21 cellular contexts compared by ENCODE assay signal in the genomic region with DNA sequence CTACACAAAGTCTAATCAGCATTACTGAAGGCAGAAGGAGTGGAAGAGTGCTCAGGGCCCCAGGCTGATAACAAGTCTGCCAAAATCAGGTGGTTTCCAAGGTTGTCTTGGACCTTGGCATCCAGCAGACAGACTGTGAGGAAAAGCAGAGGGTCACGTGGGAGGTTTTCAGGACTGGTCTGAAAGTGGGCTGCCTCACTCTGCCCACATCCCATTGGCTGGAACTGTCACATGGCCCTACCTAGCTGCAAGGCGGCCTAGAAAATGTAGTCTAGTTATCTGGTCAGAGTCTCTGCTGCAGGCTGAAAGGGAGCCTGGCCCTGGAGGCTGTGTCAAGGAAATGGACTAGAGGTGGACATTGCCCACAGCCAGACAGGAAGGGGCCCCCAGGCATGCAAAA.
DNase-seq lines count a peak whose midpoint lies in the region; ATAC-seq, FAIRE-seq and TF ChIP-seq lines count a peak whose summit lies in the region.
"Had no signal": no experiment of that assay in that cellular context is flagged by ENCODE, and none has a peak within 500 bp of the region (broad histone marks: within the 10 kb centered on the region; RNA-seq: fewer than 3 reads in every experiment).

No MANE protein-coding gene starts in this region.

- H3K27me3 Mint-ChIP-seq in Caco-2 (ENCODE audit: insufficient read depth, unreplicated experiment), result peaks cover 18% of the 10 kb centered on the region
- H3K27me3 Mint-ChIP-seq: CD4-positive, CD25-positive, alpha-beta regulatory T cell had no signal

- H2BK15ac ChIP-seq in IMR-90 (ENCODE audit: low read depth, low read length), result no peak overlapping the region
- H2BK15ac ChIP-seq in mesendoderm (replicated peaks; ENCODE audit: low read depth), result no peak overlapping the region

- H3K4me1 Mint-ChIP-seq in Caco-2 (ENCODE audit: low read depth, unreplicated experiment), result no peaks in the 10 kb centered on the region
- H3K4me1 Mint-ChIP-seq: CD4-positive, CD25-positive, alpha-beta regulatory T cell had no signal

- H3K4me3 Mint-ChIP-seq in Caco-2 (ENCODE audit: unreplicated experiment), result no peak overlapping the region
- H3K4me3 Mint-ChIP-seq: CD4-positive, CD25-positive, alpha-beta regulatory T cell; HFFc6 had no signal

- no peak overlapping the region for H3K27ac Mint-ChIP-seq in Caco-2 (ENCODE audit: unreplicated experiment)
- H3K27ac Mint-ChIP-seq: CD4-positive, CD25-positive, alpha-beta regulatory T cell; HFFc6 had no signal

- H4K8ac ChIP-seq in IMR-90 (ENCODE audit: low read depth in 2 of 2, low read length in 2 of 2) (no peak overlapping the region), mesendoderm (ENCODE audit: low read depth, low read length) (no peak overlapping the region)

- H3K4me2 ChIP-seq in IMR-90 (ENCODE audit: low read depth, low read length) (no peak overlapping the region), GM12878 (ENCODE audit: control insufficient read depth, insufficient read depth) (no peak overlapping the region), mesendoderm (ENCODE audit: low read length) (no peak overlapping the region)
- H3K4me2 ChIP-seq: BLaER1 treated with 17β-estradiol and CSF1 and Interleukin-3, amounts not matched to agents 10 nM and 100 nM had no signal

- POLR2A ChIA-PET in Caco-2 (lab: Charles Lee), result no interaction called here
- POLR2A ChIA-PET in IMR-90 (lab: Charles Lee; ENCODE audit: unreplicated experiment), result no interaction called here
- POLR2A ChIA-PET in GM12878 (lab: Charles Lee), result no interaction called here

- H3K27ac ChIP-seq in IMR-90 (ENCODE audit: insufficient read depth, low read length), result no peak overlapping the region
- no peak overlapping the region for H3K27ac ChIP-seq in GM12878 (ENCODE audit: control insufficient read depth, insufficient read depth)
- no peak overlapping the region for H3K27ac ChIP-seq in mesendoderm (ENCODE audit: low read depth, low read length)
- H3K27ac ChIP-seq in effector memory CD4-positive, alpha-beta T cell (ENCODE audit: insufficient read depth, low read length, poor library complexity, severe bottlenecking), result no peak overlapping the region
- H3K27ac ChIP-seq: BLaER1 treated with 17β-estradiol and CSF1 and Interleukin-3, amounts not matched to agents 10 nM and 100 nM; HL-60 had no signal

- H4K5ac ChIP-seq in IMR-90 (ENCODE audit: low read depth, low read length), result no peak overlapping the region
- no peak overlapping the region for H4K5ac ChIP-seq in mesendoderm (ENCODE audit: low read length)

- H2BK120ac ChIP-seq in IMR-90 (ENCODE audit: low read depth, low read length), result no peak overlapping the region
- H2BK120ac ChIP-seq in mesendoderm (ENCODE audit: low read depth, low read length), result no peak overlapping the region

- H2BK5ac ChIP-seq in IMR-90 (ENCODE audit: low read depth, low read length, poor library complexity, severe bottlenecking) (no peak overlapping the region), mesendoderm (ENCODE audit: low read length) (no peak overlapping the region)

- H3K23ac ChIP-seq in IMR-90 (ENCODE audit: low read depth, low read length) (no peak overlapping the region), mesendoderm (ENCODE audit: low read length) (no peak overlapping the region)

- H3K27me3 ChIP-seq in Caco-2 (replicated peaks; ENCODE audit: control insufficient read depth, insufficient read depth, low read length), result no peaks in the 10 kb centered on the region
- H3K27me3 ChIP-seq in IMR-90 (ENCODE audit: control insufficient read depth, insufficient read depth, low read length), result no peaks in the 10 kb centered on the region
- H3K27me3 ChIP-seq in GM12878 (replicated peaks in 1 of 2; ENCODE audit: control insufficient read depth in 2 of 2, insufficient read depth in 2 of 2, low read length in 1 of 2), result no peaks in the 10 kb centered on the region
- H3K27me3 ChIP-seq in mesendoderm (ENCODE audit: insufficient read depth, low read length, poor library complexity), result no peaks in the 10 kb centered on the region
- H3K27me3 ChIP-seq in effector memory CD4-positive, alpha-beta T cell (replicated peaks; ENCODE audit: control insufficient read depth, insufficient read depth, low read length, poor library complexity, severe bottlenecking), result peaks cover 4% of the 10 kb centered on the region
- H3K27me3 ChIP-seq: BLaER1 treated with 17β-estradiol and CSF1 and Interleukin-3, amounts not matched to agents 10 nM and 100 nM had no signal

- no peaks in the 10 kb centered on the region for H4K20me1 ChIP-seq in IMR-90 (ENCODE audit: insufficient read depth, low read length)
- no peaks in the 10 kb centered on the region for H4K20me1 ChIP-seq in GM12878 (ENCODE audit: control insufficient read depth, insufficient read depth)
- H4K20me1 ChIP-seq: BLaER1 treated with 17β-estradiol and CSF1 and Interleukin-3, amounts not matched to agents 10 nM and 100 nM had no signal

- intact Hi-C loops in Caco-2 (cut with micrococcal nuclease; ENCODE audit: unreplicated experiment) (no loop called here), IMR-90 (cut with micrococcal nuclease) (no loop called here), GM12878 (cut with micrococcal nuclease; ENCODE audit: unreplicated experiment) (no loop called here)

- WGBS in IMR-90 (ENCODE audit: extremely low coverage in 2 of 2, insufficient read length in 1 of 2), 2 experiments, result no CpG with 5 or more reads among the region's 2 CpGs
- WGBS in GM12878 (ENCODE audit: insufficient coverage, insufficient replicate concordance, low lambda C conversion rate, missing lambda C conversion rate), result 4% methylated on average over 2 of the region's 2 CpGs
- WGBS in mesendoderm (ENCODE audit: extremely low coverage, insufficient coverage, low lambda C conversion rate), result no CpG with 5 or more reads among the region's 2 CpGs

- DNase-seq in Caco-2 (peak; percentile 6 to 45), IMR-90 (no peak), GM12878 (ENCODE audit: low read depth, low spot score) (no peak), mesendoderm (peak; percentile 13), COLO668 (lab: John Stamatoyannopoulos, UW; ENCODE audit: unreplicated experiment) (no peak)
- no peak for DNase-seq in effector memory CD4-positive, alpha-beta T cell
- DNase-seq in activated CD4-positive, alpha-beta T cell treated with anti-CD3 and anti-CD28 coated beads for 1 hour, result no peak
- DNase-seq: 8988T; AML-193; CD4-positive, CD25-positive, alpha-beta regulatory T cell; DMS79 treated with DMSO at 0.1 percent for 48 hours; EL; GDM1; GOT3; HCEC 1CT; HFFc6; KG1 had no signal

- no peaks in the 10 kb centered on the region for H3K36me3 ChIP-seq in Caco-2 (ENCODE audit: control insufficient read depth, insufficient read depth, low read length)
- H3K36me3 ChIP-seq in IMR-90 (ENCODE audit: control insufficient read depth, insufficient read depth, low read length), result no peaks in the 10 kb centered on the region
- no peaks in the 10 kb centered on the region for H3K36me3 ChIP-seq in GM12878 (ENCODE audit: control insufficient read depth in 2 of 2, insufficient read depth in 2 of 2, low read length in 1 of 2)
- H3K36me3 ChIP-seq in mesendoderm (ENCODE audit: control insufficient read depth, insufficient read depth, low read length), result no peaks in the 10 kb centered on the region
- H3K36me3 ChIP-seq in effector memory CD4-positive, alpha-beta T cell (ENCODE audit: control insufficient read depth, insufficient read depth, low read length), result no peaks in the 10 kb centered on the region
- H3K36me3 ChIP-seq: BLaER1 treated with 17β-estradiol and CSF1 and Interleukin-3, amounts not matched to agents 10 nM and 100 nM had no signal

- H3K9ac ChIP-seq in IMR-90 (ENCODE audit: low read depth, low read length) (no peak overlapping the region), GM12878 (ENCODE audit: control insufficient read depth, insufficient read depth, low read length) (no peak overlapping the region), mesendoderm (ENCODE audit: low read length) (no peak overlapping the region)
- H3K9ac ChIP-seq: BLaER1 treated with 17β-estradiol and CSF1 and Interleukin-3, amounts not matched to agents 10 nM and 100 nM had no signal

- no peaks in the 10 kb centered on the region for H3K36me3 Mint-ChIP-seq in Caco-2 (ENCODE audit: insufficient read depth, unreplicated experiment)
- H3K36me3 Mint-ChIP-seq: CD4-positive, CD25-positive, alpha-beta regulatory T cell had no signal

- no peak overlapping the region for H4K91ac ChIP-seq in IMR-90 (ENCODE audit: insufficient read depth, low read depth, low read length)

- H3K4me3 ChIP-seq in Caco-2 (ENCODE audit: low read depth, low read length), result no peak overlapping the region
- no peak overlapping the region for H3K4me3 ChIP-seq in IMR-90 (ENCODE audit: insufficient read depth, low read depth, low read length)
- H3K4me3 ChIP-seq in GM12878, result no peak overlapping the region
- H3K4me3 ChIP-seq in mesendoderm (ENCODE audit: low read length), result no peak overlapping the region
- no peak overlapping the region for H3K4me3 ChIP-seq in effector memory CD4-positive, alpha-beta T cell (ENCODE audit: insufficient read depth, low read depth, low read length, poor library complexity, severe bottlenecking)
- H3K4me3 ChIP-seq: BLaER1 treated with 17β-estradiol and CSF1 and Interleukin-3, amounts not matched to agents 10 nM and 100 nM had no signal

- CTCF ChIA-PET in Caco-2 (lab: Charles Lee) (no interaction called here), IMR-90 (lab: Yijun Ruan, JAX) (no interaction called here), GM12878 (lab: Yijun Ruan, JAX) (no interaction called here)

- ATAC-seq in IMR-90 (ENCODE audit: low read depth) (no peak), GM12878 (peak; percentile 68), HG03442 (IDR thresholded peaks at IDR 0.05; ENCODE audit: unreplicated experiment) (no peak)

- H3K9me1 ChIP-seq in IMR-90 (ENCODE audit: insufficient read depth, low read length), result no peaks in the 10 kb centered on the region

- no peak overlapping the region for H2AK9ac ChIP-seq in IMR-90 (replicated peaks; ENCODE audit: low read depth, low read length, poor library complexity)

- no peak overlapping the region for H2BK20ac ChIP-seq in IMR-90 (ENCODE audit: low read depth, low read length)

- TF ChIP-seq POLR2A in IMR-90 (IDR thresholded peaks at IDR 0.05; ENCODE audit: low read depth, low read length) (no peak), GM12878 (IDR thresholded peaks at IDR 0.05; ENCODE audit: low read depth, low read length) (no peak)

- no peak overlapping the region for H2AK5ac ChIP-seq in IMR-90 (ENCODE audit: low read depth, low read length)
- no peak overlapping the region for H2AK5ac ChIP-seq in mesendoderm (ENCODE audit: low read length)

- H3K79me2 ChIP-seq in GM12878 (ENCODE audit: control insufficient read depth, insufficient read depth, low read length) (no peaks in the 10 kb centered on the region), mesendoderm (ENCODE audit: control insufficient read depth, insufficient read depth, low read length) (no peaks in the 10 kb centered on the region)

- H3K4me1 ChIP-seq in Caco-2 (no peaks in the 10 kb centered on the region), IMR-90 (ENCODE audit: control insufficient read depth, insufficient read depth, low read length) (no peaks in the 10 kb centered on the region), GM12878 (ENCODE audit: control insufficient read depth, insufficient read depth, low read length) (no peaks in the 10 kb centered on the region; the same call in 1 of the 2 replicates), mesendoderm (ENCODE audit: control insufficient read depth, low read depth, low read length) (no peaks in the 10 kb centered on the region)
- no peaks in the 10 kb centered on the region for H3K4me1 ChIP-seq in effector memory CD4-positive, alpha-beta T cell (ENCODE audit: control insufficient read depth, insufficient read depth, low read length, poor library complexity, severe bottlenecking)
- H3K4me1 ChIP-seq: BLaER1 treated with 17β-estradiol and CSF1 and Interleukin-3, amounts not matched to agents 10 nM and 100 nM had no signal

- no peaks in the 10 kb centered on the region for H3K9me3 ChIP-seq in Caco-2
- peaks cover 9% of the 10 kb centered on the region for H3K9me3 ChIP-seq in IMR-90 (ENCODE audit: control insufficient read depth, insufficient read depth, low read length)
- H3K9me3 ChIP-seq in GM12878 (replicated peaks; ENCODE audit: control insufficient read depth, insufficient read depth, low read length), result no peaks in the 10 kb centered on the region
- H3K9me3 ChIP-seq in effector memory CD4-positive, alpha-beta T cell (ENCODE audit: control insufficient read depth, low read length), result no peaks in the 10 kb centered on the region
- H3K9me3 ChIP-seq: BLaER1 treated with 17β-estradiol and CSF1 and Interleukin-3, amounts not matched to agents 10 nM and 100 nM had no signal

- H3K56ac ChIP-seq in IMR-90 (ENCODE audit: extremely low read depth, insufficient read depth, low read length) (no peak overlapping the region), mesendoderm (ENCODE audit: low read length) (no peak overlapping the region)

- H3K4ac ChIP-seq in IMR-90 (ENCODE audit: low read depth, low read length), result no peak overlapping the region
- H3K4ac ChIP-seq in mesendoderm (ENCODE audit: low read depth, low read length), result no peak overlapping the region

- TF ChIP-seq EP300 in GM12878 (IDR thresholded peaks at IDR 0.05; ENCODE audit: borderline replicate concordance in 1 of 2, control insufficient read depth in 1 of 2, low read depth in 2 of 2, low read length in 2 of 2), result no peak

- H3K18ac ChIP-seq in IMR-90 (ENCODE audit: low read depth, low read length) (no peak overlapping the region), mesendoderm (ENCODE audit: low read length) (no peak overlapping the region)

- SMC1A ChIA-PET in GM12878 (lab: Charles Lee; ENCODE audit: uncharacterized antibody, unreplicated experiment), result interaction anchor here (1.5 kb wide), 1 partner anchor 22 kb away, joined by 3 read pairs; no protein-coding TSS in a partner anchor

- no TSS peak for BruUV-seq in Caco-2 (replicated peaks; lab: Mats Ljungman, UMichigan)
- BruUV-seq in IMR-90 (replicated peaks; lab: Mats Ljungman, UMichigan), result no TSS peak
- no TSS peak for BruUV-seq in GM12878 (replicated peaks; lab: Mats Ljungman, UMichigan)

- in situ Hi-C loops in IMR-90 (cut with MboI; ENCODE audit: low sequenced_read_pairs), result no loop called here
- in situ Hi-C loops in GM12878 (cut with MboI), result no loop called here

- RAD21 ChIA-PET in GM12878 (lab: Charles Lee; ENCODE audit: unreplicated experiment), result no interaction called here

- no peak overlapping the region for H3K14ac ChIP-seq in IMR-90 (replicated peaks; ENCODE audit: low read depth, low read length)

- no peak for TF ChIP-seq CTCF in Caco-2 (IDR thresholded peaks at IDR 0.05; ENCODE audit: insufficient read depth in 1 of 2, low read depth in 1 of 2, low read length in 1 of 2, severe bottlenecking in 1 of 2, unreplicated experiment in 1 of 2)
- TF ChIP-seq CTCF in IMR-90 (conservative IDR thresholded peaks at IDR 0.05; ENCODE audit: low read depth, low read length), result no peak
- no peak for TF ChIP-seq CTCF in GM12878 (IDR thresholded peaks at IDR 0.05 in 2 of 3, conservative IDR thresholded peaks at IDR 0.05 in 1 of 3; ENCODE audit: control insufficient read depth in 2 of 3, extremely low read depth in 1 of 3, insufficient read depth in 1 of 3, low read depth in 3 of 3, low read length in 3 of 3)

- H2AFZ ChIP-seq in IMR-90 (replicated peaks; ENCODE audit: low read length, poor library complexity), result no peak overlapping the region
- H2AFZ ChIP-seq in GM12878 (ENCODE audit: control insufficient read depth, low read depth, low read length), result no peak overlapping the region

- H3K79me1 ChIP-seq in IMR-90 (ENCODE audit: low read depth in 1 of 2, low read length in 2 of 2), result no peaks in the 10 kb centered on the region
- no peaks in the 10 kb centered on the region for H3K79me1 ChIP-seq in mesendoderm (ENCODE audit: low read length)

- no peak for FAIRE-seq in GM12878 (lab: Jason Lieb, UNC)
- FAIRE-seq: GM18507 had no signal

- dilution Hi-C loops in IMR-90 (cut with HindIII; ENCODE audit: low sequenced_read_pairs, unreplicated experiment), result no loop called here

- no peaks in the 10 kb centered on the region for H3K9me3 Mint-ChIP-seq in Caco-2 (ENCODE audit: unreplicated experiment)

- TF ChIP-seq RAD21 in IMR-90 (IDR thresholded peaks at IDR 0.05; ENCODE audit: low read length), result no peak
- TF ChIP-seq RAD21 in GM12878 (IDR thresholded peaks at IDR 0.05; ENCODE audit: insufficient read depth, low read depth, low read length), result no peak

Comparison
In these comparisons a context has a peak if more than half of its experiments do, and no peak if none do; other contexts are left out.
1. DNase-seq: peak in Caco-2 (2 of 2) and mesendoderm (single experiment); none in IMR-90 (single experiment), GM12878 (single experiment), effector memory CD4-positive, alpha-beta T cell (0 of 3), activated CD4-positive, alpha-beta T cell treated with anti-CD3 and anti-CD28 coated beads for 1 hour (single experiment) and COLO668 (single experiment).